Comparison of ENCODE assay signal across 13 cellular contexts in the genomic region with DNA sequence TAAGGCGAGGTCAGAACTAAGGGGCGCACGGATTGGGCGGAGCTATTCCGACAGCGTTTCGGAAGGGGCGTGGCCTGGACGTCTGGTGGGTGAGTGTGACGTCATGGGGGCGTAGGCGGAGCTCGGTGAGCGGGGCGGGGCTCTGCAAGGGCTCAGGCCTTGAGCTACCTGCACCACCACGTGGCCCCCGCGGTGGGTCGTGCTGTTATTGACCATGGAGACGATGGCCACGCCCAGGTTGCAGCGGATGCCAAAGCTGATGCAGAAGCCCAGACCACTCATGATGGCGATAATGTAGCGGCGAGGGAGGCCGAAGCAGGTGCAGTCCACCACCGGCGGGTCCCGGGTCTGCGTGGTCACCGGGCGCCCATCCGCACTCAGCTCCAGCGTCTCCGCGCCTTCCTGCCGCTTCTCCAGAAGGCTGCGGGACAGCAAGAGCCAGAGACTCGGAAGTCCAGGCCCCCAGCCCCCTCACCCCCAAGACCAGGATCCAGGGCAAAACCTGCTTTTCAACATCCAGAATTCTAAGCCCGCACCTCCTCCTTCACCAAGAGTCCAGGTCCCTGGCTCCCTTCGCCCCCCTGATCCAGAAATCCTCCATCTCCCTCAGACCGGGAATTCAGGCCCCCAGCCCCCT. TPM values are rescaled to one million over a fixed set of nuclear protein-coding genes. Genes with fewer than 3 reads are reported as not detected.
A peak's percentile ranks its signal among the peaks of the same experiment; 100 is the strongest.
DNase-seq lines count a peak whose midpoint lies in the region; ATAC-seq and TF ChIP-seq lines count a peak whose summit lies in the region.
"Had no signal": no experiment of that assay in that cellular context is flagged by ENCODE, and none has a peak within 500 bp of the region (broad histone marks: within the 10 kb centered on the region; RNA-seq: fewer than 3 reads in every experiment).

No MANE protein-coding gene starts in this region.

- H3K4me3 ChIP-seq in psoas muscle: no peak overlapping the region
- H3K4me3 ChIP-seq in MG63: no peak overlapping the region
- no peak overlapping the region for H3K4me3 ChIP-seq in tibial artery
- H3K4me3 ChIP-seq: body of pancreas had no signal

- H3K27ac ChIP-seq in psoas muscle (no peak overlapping the region), tibial artery (no peak overlapping the region)
- H3K27ac ChIP-seq: body of pancreas had no signal

- H3K4me1 ChIP-seq in psoas muscle (no peaks in the 10 kb centered on the region), tibial artery (peaks cover 0 to 15% (median 3%) of the 10 kb centered on the region in 4 donors)

- WGBS in psoas muscle, 3 donors: 12 to 13% (median 12%) methylated on average over 32 to 42 of the region's 42 CpGs

- H3K9me3 ChIP-seq in psoas muscle: no peaks in the 10 kb centered on the region
- H3K9me3 ChIP-seq in MG63: no peaks in the 10 kb centered on the region
- no peaks in the 10 kb centered on the region for H3K9me3 ChIP-seq in tibial artery
- H3K9me3 ChIP-seq: body of pancreas had no signal

- H3K36me3 ChIP-seq in psoas muscle (ENCODE audit: insufficient read depth in 1 of 2, low read depth in 1 of 2) (no peaks in the 10 kb centered on the region), MG63 (no peaks in the 10 kb centered on the region), tibial artery (no peaks in the 10 kb centered on the region)

- DNase-seq in NCI-H2029 (lab: John Stamatoyannopoulos, UW) (peak; percentile 56), NCI-H2029 treated with DMSO at 0.1 percent for 48 hours (lab: John Stamatoyannopoulos, UW) (no peak), glutamatergic neuron (peak; percentile 84), psoas muscle (no peak), MG63 (no peak), tibial artery (no peak)
- DNase-seq in activated CD8-positive, alpha-beta T cell treated with anti-CD3 and anti-CD28 coated beads for 36 hours: peak; percentile 91
- DNase-seq in stimulated activated naive B cell treated with anti-CD40 and anti-IgM and Interleukin-4, amounts not matched to agents 10 μg/mL and 1 μg/mL and 100 μg/mL, for 72 hours: peak; percentile 23
- DNase-seq: Right ventricle myocardium superior, small intestine had no signal

- CTCF ChIA-PET in activated CD8-positive, alpha-beta T cell treated with anti-CD3 and anti-CD28 coated beads for 36 hours (lab: Charles Lee): interaction anchor here (0.9 to 2.2 kb wide), 3 partner anchors 12 to 45 kb away, joined by 3 to 13 read pairs (median 3); partner anchors contain the start of gene GFY

- ATAC-seq in activated CD8-positive, alpha-beta T cell treated with anti-CD3 and anti-CD28 coated beads for 36 hours: peak; percentile 53
- ATAC-seq in stimulated activated naive B cell treated with anti-CD40 and anti-IgM and Interleukin-4, amounts not matched to agents 10 μg/mL and 1 μg/mL and 100 μg/mL, for 72 hours (replicated peaks): peak; percentile 49 to 52
- ATAC-seq in psoas muscle: no peak
- ATAC-seq: body of pancreas had no signal

- intact Hi-C loops in activated CD8-positive, alpha-beta T cell treated with anti-CD3 and anti-CD28 coated beads for 36 hours (cut with micrococcal nuclease): no loop called here
- intact Hi-C loops in psoas muscle (cut with DNase I): no loop called here
- intact Hi-C loops in tibial artery (cut with DNase I; ENCODE audit: low total_unique reads): no loop called here

- peaks cover 0 to 95% (median 53%) of the 10 kb centered on the region in 3 donors for H3K27me3 ChIP-seq in psoas muscle (ENCODE audit: insufficient read depth in 3 of 3, low read length in 2 of 3)
- H3K27me3 ChIP-seq in MG63: peaks cover 71% of the 10 kb centered on the region
- H3K27me3 ChIP-seq in tibial artery: peaks cover 0 to 100% of the 10 kb centered on the region in 2 donors

- POLR2A ChIA-PET in activated CD8-positive, alpha-beta T cell treated with anti-CD3 and anti-CD28 coated beads for 36 hours (lab: Charles Lee): interaction anchor here (1.1 to 1.6 kb wide), 4 partner anchors 11 to 126 kb away, joined by 3 to 4 read pairs (median 4); partner anchors contain the start of genes GFY and PIH1D1

- peaks cover 23% of the 10 kb centered on the region for H3K4me1 Mint-ChIP-seq in activated CD8-positive, alpha-beta T cell treated with anti-CD3 and anti-CD28 coated beads for 36 hours (ENCODE audit: low read depth)
- H3K4me1 Mint-ChIP-seq in glutamatergic neuron (ENCODE audit: low read depth, unreplicated experiment): peaks cover 32% of the 10 kb centered on the region
- H3K4me1 Mint-ChIP-seq in stimulated activated naive B cell treated with anti-CD40 and anti-IgM and Interleukin-4, amounts not matched to agents 10 μg/mL and 1 μg/mL and 100 μg/mL, for 72 hours: peaks cover 31 to 41% of the 10 kb centered on the region in 2 donors

- H3K27ac Mint-ChIP-seq in activated CD8-positive, alpha-beta T cell treated with anti-CD3 and anti-CD28 coated beads for 36 hours: no peak overlapping the region
- H3K27ac Mint-ChIP-seq in glutamatergic neuron (ENCODE audit: unreplicated experiment): peak overlapping the region; percentile 100
- H3K27ac Mint-ChIP-seq in stimulated activated naive B cell treated with anti-CD40 and anti-IgM and Interleukin-4, amounts not matched to agents 10 μg/mL and 1 μg/mL and 100 μg/mL, for 72 hours: no peak overlapping the region

- no peaks in the 10 kb centered on the region for H3K9me3 Mint-ChIP-seq in activated CD8-positive, alpha-beta T cell treated with anti-CD3 and anti-CD28 coated beads for 36 hours
- H3K9me3 Mint-ChIP-seq in glutamatergic neuron (ENCODE audit: unreplicated experiment): peaks cover 15% of the 10 kb centered on the region
- peaks cover 0 to 3% of the 10 kb centered on the region in 2 donors for H3K9me3 Mint-ChIP-seq in stimulated activated naive B cell treated with anti-CD40 and anti-IgM and Interleukin-4, amounts not matched to agents 10 μg/mL and 1 μg/mL and 100 μg/mL, for 72 hours

- no peak overlapping the region for H3K4me3 Mint-ChIP-seq in activated CD8-positive, alpha-beta T cell treated with anti-CD3 and anti-CD28 coated beads for 36 hours
- H3K4me3 Mint-ChIP-seq in glutamatergic neuron (ENCODE audit: unreplicated experiment): peak overlapping the region; percentile 98
- peak overlapping the region; percentile 33 to 42 for H3K4me3 Mint-ChIP-seq in stimulated activated naive B cell treated with anti-CD40 and anti-IgM and Interleukin-4, amounts not matched to agents 10 μg/mL and 1 μg/mL and 100 μg/mL, for 72 hours

- no peaks in the 10 kb centered on the region for H3K36me3 Mint-ChIP-seq in activated CD8-positive, alpha-beta T cell treated with anti-CD3 and anti-CD28 coated beads for 36 hours (ENCODE audit: low read depth)
- peaks cover 13% of the 10 kb centered on the region for H3K36me3 Mint-ChIP-seq in glutamatergic neuron (ENCODE audit: unreplicated experiment)
- H3K36me3 Mint-ChIP-seq in stimulated activated naive B cell treated with anti-CD40 and anti-IgM and Interleukin-4, amounts not matched to agents 10 μg/mL and 1 μg/mL and 100 μg/mL, for 72 hours: peaks cover 6 to 9% of the 10 kb centered on the region in 2 donors

- TF ChIP-seq CTCF in activated CD8-positive, alpha-beta T cell treated with anti-CD3 and anti-CD28 coated beads for 36 hours (IDR thresholded peaks at IDR 0.05): no peak
- TF ChIP-seq CTCF in glutamatergic neuron (IDR thresholded peaks at IDR 0.05; ENCODE audit: partially characterized antibody, unreplicated experiment) (no peak), psoas muscle (IDR thresholded peaks at IDR 0.05) (no peak), tibial artery (IDR thresholded peaks at IDR 0.05) (no peak)

- H3K27me3 Mint-ChIP-seq in activated CD8-positive, alpha-beta T cell treated with anti-CD3 and anti-CD28 coated beads for 36 hours: peaks cover 87% of the 10 kb centered on the region
- peaks cover 22% of the 10 kb centered on the region for H3K27me3 Mint-ChIP-seq in glutamatergic neuron (ENCODE audit: unreplicated experiment)
- peaks cover 88 to 96% of the 10 kb centered on the region in 2 donors for H3K27me3 Mint-ChIP-seq in stimulated activated naive B cell treated with anti-CD40 and anti-IgM and Interleukin-4, amounts not matched to agents 10 μg/mL and 1 μg/mL and 100 μg/mL, for 72 hours

RNA-seq across cellular contexts. Expression of gene SLC17A7, which starts 4.8 kb away (rescaled TPM):
- under 1 TPM in 1 of 2 experiments, not detected in 1; 0.23 TPM for total RNA-seq in activated CD8-positive, alpha-beta T cell treated with anti-CD3 and anti-CD28 coated beads for 36 hours
- 188 TPM for total RNA-seq in glutamatergic neuron (ENCODE audit: unreplicated experiment)
- total RNA-seq in psoas muscle: 1 to 10 TPM in 1 of 4 donors, under 1 TPM in 3; 0.42 to 1.8 (median 0.82) TPM
- polyA plus RNA-seq in psoas muscle: under 1 TPM; 0.55 to 0.79 (median 0.59) TPM
- total RNA-seq in MG63 (2014; rRNA removed; shearing (Covaris generic); ENCODE audit: low replicate concordance): not detected in 2 replicates
- total RNA-seq: A172 had no signal

RNA-seq across cellular contexts. Expression of gene GFY, which starts 11.3 kb away (rescaled TPM):
- not detected for total RNA-seq in activated CD8-positive, alpha-beta T cell treated with anti-CD3 and anti-CD28 coated beads for 36 hours
- 0.88 TPM for total RNA-seq in glutamatergic neuron (ENCODE audit: unreplicated experiment)
- not detected for total RNA-seq in psoas muscle
- under 1 TPM in 1 of 3 donors, not detected in 2; 0.33 TPM for polyA plus RNA-seq in psoas muscle
- total RNA-seq in MG63 (2014; rRNA removed; shearing (Covaris generic); ENCODE audit: low replicate concordance): not detected in 2 replicates
- total RNA-seq: A172, body of pancreas, Right ventricle myocardium superior had no signal
- polyA plus RNA-seq: keratinocyte, small intestine had no signal

RNA-seq across cellular contexts. Expression of gene PTH2, which starts 13.3 kb away (rescaled TPM):
- total RNA-seq in activated CD8-positive, alpha-beta T cell treated with anti-CD3 and anti-CD28 coated beads for 36 hours: not detected
- 2.5 TPM for total RNA-seq in glutamatergic neuron (ENCODE audit: unreplicated experiment)
- not detected for total RNA-seq in psoas muscle
- polyA plus RNA-seq in psoas muscle: not detected
- not detected in 2 replicates for total RNA-seq in MG63 (2014; rRNA removed; shearing (Covaris generic); ENCODE audit: low replicate concordance)
- total RNA-seq: A172, body of pancreas, Right ventricle myocardium superior had no signal
- polyA plus RNA-seq: keratinocyte, small intestine had no signal

RNA-seq across cellular contexts. Expression of gene PIH1D1, which starts 15.1 kb away (rescaled TPM):
- total RNA-seq in activated CD8-positive, alpha-beta T cell treated with anti-CD3 and anti-CD28 coated beads for 36 hours: 100 to 1,000 TPM; 124 to 126 TPM
- total RNA-seq in glutamatergic neuron (ENCODE audit: unreplicated experiment) (104 TPM), psoas muscle (10 to 100 TPM; 37.2 to 60.1 (median 43.1) TPM)
- polyA plus RNA-seq in psoas muscle: 10 to 100 TPM; 46.4 to 69.8 (median 52.2) TPM
- 121 and 144 TPM in 2 replicates for total RNA-seq in MG63 (2014; rRNA removed; shearing (Covaris generic); ENCODE audit: low replicate concordance)

RNA-seq across cellular contexts. Expression of gene ALDH16A1, which starts 16.5 kb away (rescaled TPM):
- 10 to 100 TPM; 24.6 to 24.8 TPM for total RNA-seq in activated CD8-positive, alpha-beta T cell treated with anti-CD3 and anti-CD28 coated beads for 36 hours
- total RNA-seq in glutamatergic neuron (ENCODE audit: unreplicated experiment): 28.6 TPM
- 10 to 100 TPM in 1 of 4 donors, 1 to 10 TPM in 3; 6.5 to 11.1 (median 7.7) TPM for total RNA-seq in psoas muscle
- polyA plus RNA-seq in psoas muscle: 10 to 100 TPM in 1 of 3 donors, 1 to 10 TPM in 2; 3.6 to 12.9 (median 5.7) TPM
- 86.4 and 89.0 TPM in 2 replicates for total RNA-seq in MG63 (2014; rRNA removed; shearing (Covaris generic); ENCODE audit: low replicate concordance)

Comparison
In these comparisons a context has a peak if more than half of its experiments do, and no peak if none do; other contexts are left out.
1. DNase-seq: peak in NCI-H2029 (single experiment), activated CD8-positive, alpha-beta T cell treated with anti-CD3 and anti-CD28 coated beads for 36 hours (single experiment), glutamatergic neuron (single experiment) and stimulated activated naive B cell treated with anti-CD40 and anti-IgM and Interleukin-4, amounts not matched to agents 10 μg/mL and 1 μg/mL and 100 μg/mL, for 72 hours (single experiment); none in NCI-H2029 treated with DMSO at 0.1 percent for 48 hours (single experiment), psoas muscle (0 of 2), MG63 (single experiment) and tibial artery (0 of 2).
2. ATAC-seq: peak in activated CD8-positive, alpha-beta T cell treated with anti-CD3 and anti-CD28 coated beads for 36 hours (single experiment) and stimulated activated naive B cell treated with anti-CD40 and anti-IgM and Interleukin-4, amounts not matched to agents 10 μg/mL and 1 μg/mL and 100 μg/mL, for 72 hours (2 of 2); none in psoas muscle (0 of 4).
3. RNA of gene SLC17A7, which starts 4.8 kb away (total RNA-seq): 188 TPM in glutamatergic neuron (single experiment); 0.42 to 1.8 TPM in psoas muscle, 0.23 TPM in activated CD8-positive, alpha-beta T cell treated with anti-CD3 and anti-CD28 coated beads for 36 hours and not detected in MG63; every median in the first group is over 10 times any median in the second.